In the genomic region with DNA sequence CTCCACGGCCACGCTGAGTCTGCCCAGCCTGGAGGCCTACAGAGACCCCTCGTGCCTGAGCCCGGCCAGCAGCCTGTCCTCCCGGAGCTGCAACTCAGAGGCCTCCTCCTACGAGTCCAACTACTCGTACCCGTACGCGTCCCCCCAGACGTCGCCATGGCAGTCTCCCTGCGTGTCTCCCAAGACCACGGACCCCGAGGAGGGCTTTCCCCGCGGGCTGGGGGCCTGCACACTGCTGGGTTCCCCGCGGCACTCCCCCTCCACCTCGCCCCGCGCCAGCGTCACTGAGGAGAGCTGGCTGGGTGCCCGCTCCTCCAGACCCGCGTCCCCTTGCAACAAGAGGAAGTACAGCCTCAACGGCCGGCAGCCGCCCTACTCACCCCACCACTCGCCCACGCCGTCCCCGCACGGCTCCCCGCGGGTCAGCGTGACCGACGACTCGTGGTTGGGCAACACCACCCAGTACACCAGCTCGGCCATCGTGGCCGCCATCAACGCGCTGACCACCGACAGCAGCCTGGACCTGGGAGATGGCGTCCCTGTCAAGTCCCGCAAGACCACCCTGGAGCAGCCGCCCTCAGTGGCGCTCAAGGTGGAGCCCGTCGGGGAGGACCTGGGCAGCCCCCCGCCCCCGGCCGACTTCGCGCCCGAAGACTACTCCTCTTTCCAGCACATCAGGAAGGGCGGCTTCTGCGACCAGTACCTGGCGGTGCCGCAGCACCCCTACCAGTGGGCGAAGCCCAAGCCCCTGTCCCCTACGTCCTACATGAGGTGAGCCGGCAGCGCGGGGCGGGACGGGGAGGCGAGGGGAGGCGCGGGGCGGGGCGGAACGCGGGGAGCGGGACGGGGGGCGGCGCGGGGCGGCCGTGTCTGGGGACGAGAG, we compare ENCODE assay signal across 21 cellular contexts.
"Had no signal": no experiment of that assay in that cellular context is flagged by ENCODE, and none has a peak within 500 bp of the region (broad histone marks: within the 10 kb centered on the region; RNA-seq: fewer than 3 reads in every experiment).

No MANE protein-coding gene starts in this region.

- H3K4me3 Mint-ChIP-seq: activated CD4-positive, alpha-beta memory T cell treated with anti-CD3 and anti-CD28 coated beads, Interleukin-2, amount 10 ng/mL, durations not matched to agents 7 days and 5 days; activated naive CD8-positive, alpha-beta T cell; activated T-cell treated with anti-CD3 and anti-CD28 coated beads, Interleukin-2, amount 50 U/mL, for 72 hours had no signal

- H3K4me1 ChIP-seq: body of pancreas, parathyroid adenoma had no signal

- DNase-seq: activated CD4-positive, alpha-beta memory T cell treated with anti-CD3 and anti-CD28 coated beads, Interleukin-2, amount 10 ng/mL, durations not matched to agents 7 days and 5 days; activated CD4-positive, CD25-positive, alpha-beta regulatory T cell treated with anti-CD3 and anti-CD28 coated beads, Interleukin-2, amount 50 U/mL, for 72 hours; activated gamma-delta T cell treated with Interleukin-2 at 50 U/mL for 16 hours; activated T-cell treated with anti-CD3 and anti-CD28 coated beads, Interleukin-2, amount 50 U/mL, for 72 hours; amniotic stem cell; body of pancreas; central memory CD4-positive, alpha-beta T cell; cortex of kidney; effector CD4-positive, alpha-beta T cell; esophagus squamous epithelium; naive B cell; stimulated activated CD4-positive, alpha-beta T cell treated with anti-CD3 and anti-CD28 coated beads, Interleukin-15, amount 100 ng/mL, for 24 hours; stimulated activated CD4-positive, alpha-beta T cell treated with anti-CD3 and anti-CD28 coated beads, Interleukin-4, amount 100 ng/mL, for 1 hour; stimulated activated naive CD4-positive, alpha-beta T cell treated with Interleukin-2 at 50 U/mL for 16 hours; T-helper 1 cell; trophoblast cell had no signal

- H3K27me3 Mint-ChIP-seq: activated CD4-positive, alpha-beta memory T cell treated with anti-CD3 and anti-CD28 coated beads, Interleukin-2, amount 10 ng/mL, durations not matched to agents 7 days and 5 days; activated naive CD8-positive, alpha-beta T cell; naive B cell had no signal

- H3K4me3 ChIP-seq: body of pancreas, esophagus squamous epithelium, suprapubic skin had no signal

- ATAC-seq: body of pancreas, SK-N-SH treated with all-trans-retinoic acid at 6 μM for 48 hours had no signal

- H3K27me3 ChIP-seq: body of pancreas, esophagus squamous epithelium, neutrophil, suprapubic skin had no signal

- H3K9me3 Mint-ChIP-seq: activated CD4-positive, alpha-beta memory T cell treated with anti-CD3 and anti-CD28 coated beads, Interleukin-2, amount 10 ng/mL, durations not matched to agents 7 days and 5 days; activated T-cell treated with anti-CD3 and anti-CD28 coated beads, Interleukin-2, amount 50 U/mL, for 72 hours; naive B cell had no signal

- H3K27ac Mint-ChIP-seq: activated CD4-positive, alpha-beta memory T cell treated with anti-CD3 and anti-CD28 coated beads, Interleukin-2, amount 10 ng/mL, durations not matched to agents 7 days and 5 days; activated naive CD8-positive, alpha-beta T cell; activated T-cell treated with anti-CD3 and anti-CD28 coated beads, Interleukin-2, amount 50 U/mL, for 72 hours had no signal

- H3K9me3 ChIP-seq: body of pancreas, esophagus squamous epithelium, neutrophil, suprapubic skin had no signal

- H3K9ac ChIP-seq: parathyroid adenoma had no signal

- H3K27ac ChIP-seq: body of pancreas, esophagus squamous epithelium, neutrophil, parathyroid adenoma, suprapubic skin had no signal
